ENCODE assay signal across 13 cellular contexts in the genomic region with DNA sequence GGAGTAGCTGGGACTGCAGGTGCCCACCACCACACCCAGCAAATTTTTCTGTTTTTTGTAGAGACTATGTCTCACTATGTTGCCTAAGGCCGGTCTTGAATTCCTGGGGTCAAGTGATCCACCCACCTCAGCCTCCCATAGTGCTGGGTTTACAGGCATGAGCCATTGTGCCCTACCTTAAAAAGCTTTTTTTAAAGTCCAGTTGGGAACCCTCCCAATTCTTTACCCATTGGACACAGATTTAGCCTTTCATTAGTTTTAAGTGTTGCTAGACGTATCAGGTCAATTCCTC. TPM values are rescaled to one million over a fixed set of nuclear protein-coding genes. Genes with fewer than 3 reads are reported as not detected.
DNase-seq lines count a peak whose midpoint lies in the region; ATAC-seq and TF ChIP-seq lines count a peak whose summit lies in the region.
"Had no signal": no experiment of that assay in that cellular context is flagged by ENCODE, and none has a peak within 500 bp of the region (broad histone marks: within the 10 kb centered on the region; RNA-seq: fewer than 3 reads in every experiment).

No MANE protein-coding gene starts in this region.

- H2BK120ac ChIP-seq in neuronal stem cell (ENCODE audit: low read depth, low read length) = no peak overlapping the region

- peak overlapping the region; percentile 43 for H3K4me3 Mint-ChIP-seq in stimulated activated naive CD8-positive, alpha-beta T cell treated with anti-CD3 and anti-CD28 coated beads, Interleukin-15, Interleukin-2, amounts not matched to agents 100 ng/mL and 50 ng/mL, for 24 hours
- H3K4me3 Mint-ChIP-seq in T-helper 17 cell (peak overlapping the region; percentile 79), immature natural killer cell (peak overlapping the region; percentile 55 to 71 (median 60))

- H3K27ac ChIP-seq in breast epithelium (no peak overlapping the region), neuronal stem cell (replicated peaks; ENCODE audit: low read length) (no peak overlapping the region)

- no peak for TF ChIP-seq CTCF in breast epithelium (IDR thresholded peaks at IDR 0.05)

- H3K79me1 ChIP-seq in neuronal stem cell (ENCODE audit: low read depth, low read length) = no peaks in the 10 kb centered on the region

- H3K36me3 ChIP-seq in breast epithelium = no peaks in the 10 kb centered on the region
- H3K36me3 ChIP-seq in neuronal stem cell (replicated peaks in 1 of 2; ENCODE audit: control insufficient read depth in 2 of 2, insufficient read depth in 2 of 2, low read length in 2 of 2) = no peaks in the 10 kb centered on the region
- H3K36me3 ChIP-seq: heart right ventricle had no signal

- H3K9me3 ChIP-seq in T-helper 17 cell (ENCODE audit: control insufficient read depth, low read length, poor library complexity, severe bottlenecking) (no peaks in the 10 kb centered on the region), breast epithelium (no peaks in the 10 kb centered on the region), neuronal stem cell (replicated peaks in 1 of 2; ENCODE audit: control insufficient read depth in 2 of 2, insufficient read depth in 1 of 2, low read depth in 1 of 2, low read length in 2 of 2) (no peaks in the 10 kb centered on the region)
- H3K9me3 ChIP-seq: heart right ventricle had no signal

- no peak for DNase-seq in stimulated activated naive CD8-positive, alpha-beta T cell treated with anti-CD3 and anti-CD28 coated beads, Interleukin-15, Interleukin-2, amounts not matched to agents 100 U/mL and 50 U/mL, for 24 hours
- DNase-seq in T-helper 17 cell = no peak
- no peak for DNase-seq in immature natural killer cell
- DNase-seq in Ammon's horn (ENCODE audit: low spot score) = no peak
- DNase-seq in breast epithelium (ENCODE audit: low spot score in 2 of 2) = no peak
- no peak for DNase-seq in neuronal stem cell (ENCODE audit: low spot score)
- DNase-seq: activated gamma-delta T cell, DMS153, heart right ventricle, NCI-H146, NCI-H2227 treated with DMSO at 0.1 percent for 48 hours had no signal

- no peak overlapping the region for H3K18ac ChIP-seq in neuronal stem cell (ENCODE audit: low read length)

- no peak overlapping the region for H4K91ac ChIP-seq in neuronal stem cell (ENCODE audit: low read depth, low read length, poor library complexity)

- H4K8ac ChIP-seq in neuronal stem cell (ENCODE audit: low read depth, low read length) = no peak overlapping the region

- H3K27me3 Mint-ChIP-seq in stimulated activated naive CD8-positive, alpha-beta T cell treated with anti-CD3 and anti-CD28 coated beads, Interleukin-15, Interleukin-2, amounts not matched to agents 100 ng/mL and 50 ng/mL, for 24 hours = no peaks in the 10 kb centered on the region
- no peaks in the 10 kb centered on the region for H3K27me3 Mint-ChIP-seq in T-helper 17 cell
- H3K27me3 Mint-ChIP-seq in immature natural killer cell (ENCODE audit: low read depth in 3 of 3) = peaks cover 4 to 23% (median 13%) of the 10 kb centered on the region in 3 donors

- no peak for TF ChIP-seq POLR2A in breast epithelium (IDR thresholded peaks at IDR 0.05)

- no peak overlapping the region for H3K4me2 ChIP-seq in neuronal stem cell (ENCODE audit: insufficient read depth, low read length, poor library complexity, severe bottlenecking)

- no peak overlapping the region for H2BK15ac ChIP-seq in neuronal stem cell (ENCODE audit: low read length)

- peaks cover 7% of the 10 kb centered on the region for H3K36me3 Mint-ChIP-seq in stimulated activated naive CD8-positive, alpha-beta T cell treated with anti-CD3 and anti-CD28 coated beads, Interleukin-15, Interleukin-2, amounts not matched to agents 100 ng/mL and 50 ng/mL, for 24 hours (ENCODE audit: low read depth)
- H3K36me3 Mint-ChIP-seq in T-helper 17 cell (ENCODE audit: low read depth) (no peaks in the 10 kb centered on the region), immature natural killer cell (peaks cover 0 to 5% (median 0%) of the 10 kb centered on the region in 3 donors)

- no peak for ATAC-seq in stimulated activated naive CD8-positive, alpha-beta T cell treated with anti-CD3 and anti-CD28 coated beads, Interleukin-15, Interleukin-2, amounts not matched to agents 100 U/mL and 50 U/mL, for 24 hours
- ATAC-seq in T-helper 17 cell = no peak
- ATAC-seq in GM18867 (IDR thresholded peaks at IDR 0.05; ENCODE audit: unreplicated experiment) = no peak
- ATAC-seq: heart right ventricle had no signal

- no peak overlapping the region for H3K14ac ChIP-seq in neuronal stem cell (ENCODE audit: low read length)

- no peak overlapping the region for H3K23ac ChIP-seq in neuronal stem cell (ENCODE audit: low read depth, low read length, poor library complexity)

- H3K27me3 ChIP-seq in breast epithelium (no peaks in the 10 kb centered on the region), neuronal stem cell (ENCODE audit: control insufficient read depth in 3 of 3, insufficient read depth in 3 of 3, low read depth in 1 of 3, low read length in 3 of 3) (no peaks in the 10 kb centered on the region)
- H3K27me3 ChIP-seq: heart right ventricle had no signal

- H3K4me1 ChIP-seq in breast epithelium = no peaks in the 10 kb centered on the region
- H3K4me1 ChIP-seq in neuronal stem cell (ENCODE audit: control insufficient read depth in 2 of 2, insufficient read depth in 1 of 2, low read depth in 1 of 2, low read length in 2 of 2) = peaks cover 0 to 2% of the 10 kb centered on the region in 2 donors

- no peak overlapping the region for H3K9ac ChIP-seq in neuronal stem cell (ENCODE audit: low read depth, low read length, poor library complexity)

- H3K4me3 ChIP-seq in breast epithelium (no peak overlapping the region), neuronal stem cell (ENCODE audit: low read length in 2 of 2) (no peak overlapping the region)

- H3K27ac Mint-ChIP-seq in stimulated activated naive CD8-positive, alpha-beta T cell treated with anti-CD3 and anti-CD28 coated beads, Interleukin-15, Interleukin-2, amounts not matched to agents 100 ng/mL and 50 ng/mL, for 24 hours = peak overlapping the region; percentile 55
- H3K27ac Mint-ChIP-seq in T-helper 17 cell (peak overlapping the region; percentile 99), immature natural killer cell (peak overlapping the region; percentile 53 to 100 (median 82))

- no peak overlapping the region for H2AK5ac ChIP-seq in neuronal stem cell (ENCODE audit: low read depth, low read length)

- H3K9me3 Mint-ChIP-seq in stimulated activated naive CD8-positive, alpha-beta T cell treated with anti-CD3 and anti-CD28 coated beads, Interleukin-15, Interleukin-2, amounts not matched to agents 100 ng/mL and 50 ng/mL, for 24 hours = no peaks in the 10 kb centered on the region
- H3K9me3 Mint-ChIP-seq in immature natural killer cell = no peaks in the 10 kb centered on the region

- intact Hi-C loops in breast epithelium (cut with DNase I; ENCODE audit: low total_unique reads) = no loop called here

- H2AFZ ChIP-seq in neuronal stem cell (ENCODE audit: low read length) = no peak overlapping the region

- no CpG with 5 or more reads among the region's 2 CpGs for WGBS in neuronal stem cell (ENCODE audit: extremely low coverage in 2 of 2, insufficient read length in 2 of 2, insufficient replicate concordance in 1 of 2), 2 donors

- H3K4me1 Mint-ChIP-seq in stimulated activated naive CD8-positive, alpha-beta T cell treated with anti-CD3 and anti-CD28 coated beads, Interleukin-15, Interleukin-2, amounts not matched to agents 100 ng/mL and 50 ng/mL, for 24 hours (ENCODE audit: low read depth) = peaks cover 66% of the 10 kb centered on the region
- H3K4me1 Mint-ChIP-seq in T-helper 17 cell (peaks cover 29% of the 10 kb centered on the region), immature natural killer cell (peaks cover 34 to 36% of the 10 kb centered on the region in 2 donors)

- no peak overlapping the region for H3K4ac ChIP-seq in neuronal stem cell (ENCODE audit: low read length)

- H2BK5ac ChIP-seq in neuronal stem cell (ENCODE audit: low read length) = no peak overlapping the region

- H2BK12ac ChIP-seq in neuronal stem cell (ENCODE audit: low read length) = no peak overlapping the region

RNA-seq across cellular contexts. Expression of gene DENND4A, which starts 1.7 kb away (rescaled TPM):
- 10 to 100 TPM; 63.5 to 71.7 TPM for total RNA-seq in T-helper 17 cell
- 10 to 100 TPM in 1 of 3 donors, 1 to 10 TPM in 2; 6.4 to 18.9 (median 6.5) TPM for polyA plus RNA-seq in immature natural killer cell
- 10 to 100 TPM; 25.3 to 59.0 (median 48.2) TPM for total RNA-seq in breast epithelium
- polyA plus RNA-seq in neuronal stem cell (2013, experiment 1 of 2) = 3.2 TPM
- polyA plus RNA-seq in neuronal stem cell (2013, experiment 2 of 2) = 3.2 TPM
